In genomic region chr6:86897265-86897664, GRCh38 we compare ENCODE assay signal across 10 cellular contexts. TPM values are rescaled to one million over a fixed set of nuclear protein-coding genes. Genes with fewer than 3 reads are reported as not detected.
"Had no signal": no experiment of that assay in that cellular context is flagged by ENCODE, and none has a peak within 500 bp of the region (broad histone marks: within the 10 kb centered on the region; RNA-seq: fewer than 3 reads in every experiment).

No MANE protein-coding gene starts in this region.

RNA-seq across cellular contexts. Expression of gene HTR1E, which starts 40.1 kb away (rescaled TPM):
- total RNA-seq: activated CD4-positive, alpha-beta memory T cell treated with anti-CD3 and anti-CD28 coated beads, Interleukin-2, amount 10 ng/mL, durations not matched to agents 7 days and 5 days; activated CD4-positive, alpha-beta T cell treated with anti-CD3 and anti-CD28 coated beads for 36 hours; activated CD4-positive, alpha-beta T cell treated with anti-CD3 and anti-CD28 coated beads, Interleukin-2, amount 10 ng/mL, durations not matched to agents 7 days and 5 days; activated CD8-positive, alpha-beta memory T cell treated with anti-CD3 and anti-CD28 coated beads, Interleukin-2, amount 10 ng/mL, durations not matched to agents 7 days and 5 days; activated CD8-positive, alpha-beta T cell treated with anti-CD3 and anti-CD28 coated beads, Interleukin-2, amount 10 ng/mL, durations not matched to agents 7 days and 5 days; activated naive CD8-positive, alpha-beta T cell treated with anti-CD3 and anti-CD28 coated beads, Interleukin-2, amount 10 ng/mL, durations not matched to agents 7 days and 5 days; activated T-helper 2 cell treated with anti-CD3 and anti-CD28 coated beads, Interferon-gamma antibody, Interleukin-2, Interleukin-4, amounts not matched to agents 10 μg/mL and 5 μg/mL and 100 μg/mL, durations not matched to agents 14 hours and 24 hours and 36 hours; ascending aorta; bronchial epithelial cell; cardiac muscle cell had no signal
